ENCODE assay signal across 8 cellular contexts in the genomic region with DNA sequence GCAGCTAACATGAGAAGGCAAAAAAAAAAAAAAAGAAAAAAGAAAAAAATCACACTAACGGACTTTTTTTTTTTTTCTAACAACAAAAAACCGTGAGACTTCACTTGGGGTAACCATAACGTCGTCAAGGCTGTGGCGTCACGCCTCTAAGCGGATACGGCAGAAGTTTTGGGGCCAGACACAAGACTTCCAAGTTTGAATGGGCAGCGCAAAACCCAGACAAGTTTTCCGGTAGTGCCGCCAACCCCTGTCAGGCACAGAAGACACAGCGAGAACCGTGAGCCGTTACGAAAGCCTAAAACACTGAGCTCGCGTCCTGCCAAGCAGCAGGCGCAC. TPM values are rescaled to one million over a fixed set of nuclear protein-coding genes. Genes with fewer than 3 reads are reported as not detected.
DNase-seq lines count a peak whose midpoint lies in the region; ATAC-seq and TF ChIP-seq lines count a peak whose summit lies in the region.

No MANE protein-coding gene starts in this region.

- ATAC-seq in naive thymus-derived CD4-positive, alpha-beta T cell = peak; percentile 70
- ATAC-seq in left lobe of liver = no peak

- DNase-seq in ELR (ENCODE audit: low read depth) (peak; percentile 81), H7 (no peak), NCI-H1048 (lab: John Stamatoyannopoulos, UW) (peak; percentile 67), coronary artery (ENCODE audit: low spot score) (no peak), left lobe of liver (ENCODE audit: low spot score) (no peak), NOMO-1 treated with DMSO at 0.1 percent for 48 hours (lab: John Stamatoyannopoulos, UW; ENCODE audit: unreplicated experiment) (no peak), NCI-H1417 (lab: John Stamatoyannopoulos, UW) (no peak)
- DNase-seq in naive thymus-derived CD4-positive, alpha-beta T cell = peak in 1 of 9 donors; percentile 91

- CTCF ChIA-PET in naive thymus-derived CD4-positive, alpha-beta T cell (lab: Charles Lee) = no interaction called here

- H3K36me3 ChIP-seq in H7 (replicated peaks; ENCODE audit: control insufficient read depth, insufficient read depth, low read length) = peaks cover 1% of the 10 kb centered on the region; the same call in 1 of the 2 replicates
- peaks cover 0 to 14% (median 0%) of the 10 kb centered on the region in 3 experiments for H3K36me3 ChIP-seq in naive thymus-derived CD4-positive, alpha-beta T cell (ENCODE audit: control insufficient read depth in 2 of 3, insufficient read depth in 3 of 3, low read length in 3 of 3)

- peaks cover 0 to 5% (median 0%) of the 10 kb centered on the region in 11 donors for H3K9me3 Mint-ChIP-seq in naive thymus-derived CD4-positive, alpha-beta T cell

- peaks cover 0 to 10% (median 6%) of the 10 kb centered on the region in 5 donors for H3K36me3 Mint-ChIP-seq in naive thymus-derived CD4-positive, alpha-beta T cell

- TF ChIP-seq CTCF in coronary artery (IDR thresholded peaks at IDR 0.05) = no peak

- peak overlapping the region; percentile 93 to 100 (median 98) for H3K4me3 Mint-ChIP-seq in naive thymus-derived CD4-positive, alpha-beta T cell

- POLR2A ChIA-PET in naive thymus-derived CD4-positive, alpha-beta T cell (lab: Charles Lee) = interaction anchor here (1.3 to 1.9 kb wide), 4 partner anchors 9 to 14 kb away, joined by 3 to 5 read pairs (median 4); no protein-coding TSS in a partner anchor

- peaks cover 0 to 36% (median 0%) of the 10 kb centered on the region in 5 donors for H3K27me3 Mint-ChIP-seq in naive thymus-derived CD4-positive, alpha-beta T cell

- no peaks in the 10 kb centered on the region for H3K9me3 ChIP-seq in naive thymus-derived CD4-positive, alpha-beta T cell (ENCODE audit: control insufficient read depth in 2 of 3, low read length in 3 of 3)

- H3K27ac ChIP-seq in coronary artery = peak overlapping the region; percentile 96 to 99
- peak overlapping the region; percentile 98 for H3K27ac ChIP-seq in naive thymus-derived CD4-positive, alpha-beta T cell (ENCODE audit: low read depth, low read length)

- H3K4me1 ChIP-seq in naive thymus-derived CD4-positive, alpha-beta T cell (ENCODE audit: control insufficient read depth in 2 of 2, insufficient read depth in 2 of 2, low read length in 2 of 2) = peaks cover 20 to 33% of the 10 kb centered on the region in 2 donors

- H3K27ac Mint-ChIP-seq in naive thymus-derived CD4-positive, alpha-beta T cell = peak overlapping the region; percentile 97 to 100 (median 100)

- intact Hi-C loops in naive thymus-derived CD4-positive, alpha-beta T cell (cut with micrococcal nuclease) = loop anchor here (1.0 to 10.0 kb wide), 13 partner anchors 12 to 1667 kb away; a partner anchor contains a TSS

- H3K4me3 ChIP-seq in H7 (ENCODE audit: insufficient read depth, low read depth, low read length) (peak overlapping the region; percentile 98), coronary artery (peak overlapping the region; percentile 99)
- H3K4me3 ChIP-seq in naive thymus-derived CD4-positive, alpha-beta T cell (ENCODE audit: low read length) = peak overlapping the region; percentile 91

- H3K4me1 Mint-ChIP-seq in naive thymus-derived CD4-positive, alpha-beta T cell = peaks cover 22 to 48% (median 35%) of the 10 kb centered on the region in 7 donors

- H3K27me3 ChIP-seq in H7 (ENCODE audit: control insufficient read depth, insufficient read depth, low read length) = no peaks in the 10 kb centered on the region
- H3K27me3 ChIP-seq in naive thymus-derived CD4-positive, alpha-beta T cell (ENCODE audit: control insufficient read depth in 2 of 2, insufficient read depth in 2 of 2, low read length in 2 of 2) = no peaks in the 10 kb centered on the region

RNA-seq across cellular contexts. Expression of a gene that starts 0.6 kb away (rescaled TPM):
- 64.1 and 107 TPM in 2 replicates for total RNA-seq in H7 (2014; rRNA removed; shearing (Covaris generic))
- 10 to 100 TPM; 48.3 to 58.2 (median 54.4) TPM for total RNA-seq in naive thymus-derived CD4-positive, alpha-beta T cell
- polyA plus RNA-seq in naive thymus-derived CD4-positive, alpha-beta T cell = 10 to 100 TPM; 24.2 to 32.9 TPM
- 8.8 TPM for total RNA-seq in left lobe of liver

Comparison
In these comparisons a context has a peak if more than half of its experiments do, and no peak if none do; other contexts are left out.
1. DNase-seq: peak in ELR (single experiment) and NCI-H1048 (single experiment); none in H7 (single experiment), coronary artery (single experiment), left lobe of liver (single experiment), NOMO-1 treated with DMSO at 0.1 percent for 48 hours (single experiment) and NCI-H1417 (0 of 3).
2. Peak in every context shown above with its lines, with median percentiles within 50 percentile points of each other: H3K4me3 ChIP-seq.